Comparison of ENCODE assay signal across 14 cellular contexts in genomic region chr16:2498085-2498484, GRCh38. TPM values are rescaled to one million over a fixed set of nuclear protein-coding genes. Genes with fewer than 3 reads are reported as not detected.
DNase-seq lines count a peak whose midpoint lies in the region; TF ChIP-seq lines count a peak whose summit lies in the region.
"Had no signal": no experiment of that assay in that cellular context is flagged by ENCODE, and none has a peak within 500 bp of the region (broad histone marks: within the 10 kb centered on the region; RNA-seq: fewer than 3 reads in every experiment).

No MANE protein-coding gene starts in this region.

- H3K27me3 ChIP-seq in WERI-Rb-1 (ENCODE audit: insufficient read depth, low read depth, severe bottlenecking) (no peaks in the 10 kb centered on the region), right atrium auricular region (no peaks in the 10 kb centered on the region), skeletal muscle tissue (ENCODE audit: control insufficient read depth in 3 of 3, insufficient read depth in 3 of 3, low read length in 3 of 3) (no peaks in the 10 kb centered on the region)

- H3K36me3 ChIP-seq in WERI-Rb-1 = peaks cover 51% of the 10 kb centered on the region
- peaks cover 7% of the 10 kb centered on the region for H3K36me3 ChIP-seq in right atrium auricular region
- H3K36me3 ChIP-seq in skeletal muscle tissue (ENCODE audit: control insufficient read depth in 3 of 3, insufficient read depth in 3 of 3, low read length in 3 of 3) = peaks cover 8 to 10% (median 9%) of the 10 kb centered on the region in 3 donors

- H3K27ac ChIP-seq in C4-2B (peak overlapping the region; percentile 85), WERI-Rb-1 (peak overlapping the region; percentile 65), right atrium auricular region (peak overlapping the region; percentile 10 to 38), skeletal muscle tissue (ENCODE audit: low read depth, low read length) (peak overlapping the region; percentile 44)

- H3K9me3 ChIP-seq in WERI-Rb-1 (ENCODE audit: severe bottlenecking) (no peaks in the 10 kb centered on the region), right atrium auricular region (no peaks in the 10 kb centered on the region), skeletal muscle tissue (ENCODE audit: control insufficient read depth in 3 of 3, low read length in 3 of 3) (no peaks in the 10 kb centered on the region)
- H3K9me3 ChIP-seq: SK-N-SH had no signal

- no peak for DNase-seq in WERI-Rb-1
- no peak for DNase-seq in right atrium auricular region (ENCODE audit: low spot score)
- DNase-seq in GF-D8 (lab: John Stamatoyannopoulos, UW) = no peak
- DNase-seq in NCI-H2171 treated with DMSO at 0.1 percent for 48 hours (lab: John Stamatoyannopoulos, UW) = no peak
- DNase-seq in glomerular visceral epithelial cell (ENCODE audit: extremely low spot score) = no peak
- DNase-seq: DND-41, NCI-H1417, NCI-H524, SK-N-SH had no signal

- H3K9ac ChIP-seq in skeletal muscle tissue (ENCODE audit: low read depth in 1 of 3, low read length in 3 of 3) = peak overlapping the region; percentile 38 to 73 (median 57)
- H3K9ac ChIP-seq: SK-N-SH had no signal

- no peak for TF ChIP-seq CTCF in C4-2B (conservative IDR thresholded peaks at IDR 0.05)
- no peak for TF ChIP-seq CTCF in WERI-Rb-1 (IDR thresholded peaks at IDR 0.05; ENCODE audit: low read depth, low read length)
- no peak for TF ChIP-seq CTCF in right atrium auricular region (IDR thresholded peaks at IDR 0.05)

- H3K4me1 ChIP-seq in right atrium auricular region (peaks cover 0 to 51% of the 10 kb centered on the region in 2 donors), skeletal muscle tissue (ENCODE audit: control insufficient read depth in 3 of 3, insufficient read depth in 3 of 3, low read length in 3 of 3) (peaks cover 34 to 59% (median 46%) of the 10 kb centered on the region in 3 donors)

- no peak overlapping the region for H3K4me3 ChIP-seq in WERI-Rb-1 (ENCODE audit: low read depth, low read length)
- no peak overlapping the region for H3K4me3 ChIP-seq in right atrium auricular region
- H3K4me3 ChIP-seq in skeletal muscle tissue (ENCODE audit: low read length in 3 of 3) = no peak overlapping the region
- H3K4me3 ChIP-seq: GM23338, K562 had no signal

RNA-seq across cellular contexts. Expression of gene ATP6V0C, which starts 15.7 kb away (rescaled TPM):
- total RNA-seq in right atrium auricular region (100 to 1,000 TPM in 1 of 2 donors, 10 to 100 TPM in 1; 63.7 to 107 TPM), skeletal muscle tissue (12.0 TPM)

RNA-seq across cellular contexts. Expression of gene AMDHD2, which starts 22.1 kb away (rescaled TPM):
- total RNA-seq in right atrium auricular region (10 to 100 TPM; 10.6 to 12.6 TPM), skeletal muscle tissue (7.3 TPM)

RNA-seq across cellular contexts. Expression of gene TBC1D24, which starts 23.2 kb away (rescaled TPM):
- total RNA-seq in right atrium auricular region (10 to 100 TPM in 1 of 2 donors, 1 to 10 TPM in 1; 9.6 to 10.5 TPM), skeletal muscle tissue (7.8 TPM)

RNA-seq across cellular contexts. Expression of gene NTN3, which starts 27.0 kb away (rescaled TPM):
- under 1 TPM; 0.22 to 0.51 TPM for total RNA-seq in right atrium auricular region
- 5.2 TPM for total RNA-seq in skeletal muscle tissue
- total RNA-seq: B cell, K562 had no signal

RNA-seq across cellular contexts. Expression of gene CEMP1, which starts 33.1 kb away (rescaled TPM):
- total RNA-seq in right atrium auricular region (1 to 10 TPM in 1 of 2 donors, not detected in 1; 1.5 TPM), skeletal muscle tissue (not detected)
- total RNA-seq: K562 had no signal

Comparison
In these comparisons a context has a peak if more than half of its experiments do, and no peak if none do; other contexts are left out.
1. H3K27ac ChIP-seq: peak in every context shown above with its lines; median percentile 85 in C4-2B; 65 in WERI-Rb-1; 44 in skeletal muscle tissue; 24 in right atrium auricular region.